Comparison of ENCODE assay signal across 1 cellular context in genomic region chr15:70097337-70098169, GRCh38.
A peak's percentile ranks its signal among the peaks of the same experiment; 100 is the strongest.
TF ChIP-seq lines count a peak whose summit lies in the region.

TLE3 (minus strand) TSS chr15:70097917; CDS start chr15:70096798, 1,119 bp downstream.

TF ChIP-seq in K562, 482 proteins besides CTCF, POLR2A, EP300 and RAD21 (continued from another document and continues in another):
- TF ChIP-seq ARID3A (IDR thresholded peaks at IDR 0.05; ENCODE audit: borderline replicate concordance, low read depth, low read length) (no peak), UBTF (IDR thresholded peaks at IDR 0.05; ENCODE audit: borderline replicate concordance in 1 of 2, low read depth in 2 of 2, low read length in 2 of 2) (peak; percentile 61 to 74; a peak in 3 of 4 replicates), ZNF57 (CRISPR knock-in tag; IDR thresholded peaks at IDR 0.05) (no peak), KLF6 (CRISPR knock-in tag; IDR thresholded peaks at IDR 0.05; ENCODE audit: borderline replicate concordance) (no peak), CBX1 (IDR thresholded peaks at IDR 0.05; ENCODE audit: low read depth) (no peak), KAT7 (CRISPR knock-in tag; IDR thresholded peaks at IDR 0.05; ENCODE audit: borderline replicate concordance) (no peak; the same call in 1 of the 2 replicates), MAFG (tag; conservative IDR thresholded peaks at IDR 0.05) (no peak), ZNF124 (CRISPR knock-in tag; IDR thresholded peaks at IDR 0.05) (no peak), L3MBTL2 (IDR thresholded peaks at IDR 0.05) (peak; percentile 99), ZNF134 (CRISPR knock-in tag; conservative IDR thresholded peaks at IDR 0.05) (no peak), TCF7L2 (IDR thresholded peaks at IDR 0.05; ENCODE audit: low read depth, low read length) (no peak), ZNF175 (CRISPR knock-in tag; IDR thresholded peaks at IDR 0.05; ENCODE audit: low read depth) (no peak), HMG20B (CRISPR knock-in tag; IDR thresholded peaks at IDR 0.05) (no peak), SFPQ (IDR thresholded peaks at IDR 0.05; ENCODE audit: low read depth, low read length) (no peak), RFX1 (IDR thresholded peaks at IDR 0.05) (no peak), ZFP91 (CRISPR knock-in tag; IDR thresholded peaks at IDR 0.05) (no peak), ATF1 (CRISPR knock-in tag; IDR thresholded peaks at IDR 0.05) (no peak), ATF1 (tag; IDR thresholded peaks at IDR 0.05) (peak; percentile 93), ZNF232 (CRISPR knock-in tag; IDR thresholded peaks at IDR 0.05) (no peak), RCOR1 (IDR thresholded peaks at IDR 0.05; ENCODE audit: borderline replicate concordance in 1 of 2, low read depth in 2 of 2, low read length in 2 of 2) (peak in 1 of 2 experiments; percentile 20; a peak in 1 of 4 replicates), NFIC (IDR thresholded peaks at IDR 0.05) (peak; percentile 60), PRPF4 (IDR thresholded peaks at IDR 0.05; ENCODE audit: insufficient read depth, low read depth, low read length, poor library complexity, severe bottlenecking) (no peak), SNIP1 (IDR thresholded peaks at IDR 0.05; ENCODE audit: low read depth) (no peak), RAD51 (IDR thresholded peaks at IDR 0.05; ENCODE audit: borderline replicate concordance, low read depth) (peak; percentile 83), ZEB2 (IDR thresholded peaks at IDR 0.05) (no peak), MNT (conservative IDR thresholded peaks at IDR 0.05) (peak; percentile 98), PCBP2 (IDR thresholded peaks at IDR 0.05; ENCODE audit: low read depth, low read length, poor library complexity, severe bottlenecking) (no peak), MECOM (CRISPR knock-in tag; IDR thresholded peaks at IDR 0.05) (no peak), ZNF184 (CRISPR knock-in tag; IDR thresholded peaks at IDR 0.05) (no peak), CHD2 (IDR thresholded peaks at IDR 0.05; ENCODE audit: low read depth, low read length) (peak; percentile 84), ARHGAP35 (IDR thresholded peaks at IDR 0.05; ENCODE audit: partially characterized antibody) (peak; percentile 87), ATF6 (CRISPR knock-in tag; IDR thresholded peaks at IDR 0.05) (no peak), ZNF354B (CRISPR knock-in tag; IDR thresholded peaks at IDR 0.05) (no peak), NRF1 (conservative IDR thresholded peaks at IDR 0.05 in 1 of 2, IDR thresholded peaks at IDR 0.05 in 1 of 2) (peak; percentile 47 to 54), HMBOX1 (IDR thresholded peaks at IDR 0.05) (no peak), ZBED1 (IDR thresholded peaks at IDR 0.05) (no peak), GTF2A2 (tag; IDR thresholded peaks at IDR 0.05) (no peak), ZBTB11 (CRISPR knock-in tag; IDR thresholded peaks at IDR 0.05) (peak in 1 of 3 experiments; percentile 28; a peak in 1 of 6 replicates), CREB1 (IDR thresholded peaks at IDR 0.05) (peak; percentile 76), CREB1 (CRISPR knock-in tag; IDR thresholded peaks at IDR 0.05) (peak; percentile 76; the same call in 1 of the 2 replicates), XRCC5 (IDR thresholded peaks at IDR 0.05; ENCODE audit: low read depth, low read length) (no peak), DIDO1 (tag; IDR thresholded peaks at IDR 0.05; ENCODE audit: low read depth) (no peak), PHF20 (IDR thresholded peaks at IDR 0.05; ENCODE audit: partially characterized antibody) (peak; percentile 49), MTA3 (IDR thresholded peaks at IDR 0.05; ENCODE audit: borderline replicate concordance) (no peak; the same call in 1 of the 2 replicates), ZNF76 (CRISPR knock-in tag; IDR thresholded peaks at IDR 0.05; ENCODE audit: borderline replicate concordance) (peak; percentile 51; the same call in 1 of the 2 replicates), ZKSCAN3 (CRISPR knock-in tag; IDR thresholded peaks at IDR 0.05) (no peak), CBX5 (IDR thresholded peaks at IDR 0.05; ENCODE audit: borderline replicate concordance, low read depth) (no peak), ZNF780A (CRISPR knock-in tag; IDR thresholded peaks at IDR 0.05) (no peak)
